10 cellular contexts compared by ENCODE assay signal in the genomic region with DNA sequence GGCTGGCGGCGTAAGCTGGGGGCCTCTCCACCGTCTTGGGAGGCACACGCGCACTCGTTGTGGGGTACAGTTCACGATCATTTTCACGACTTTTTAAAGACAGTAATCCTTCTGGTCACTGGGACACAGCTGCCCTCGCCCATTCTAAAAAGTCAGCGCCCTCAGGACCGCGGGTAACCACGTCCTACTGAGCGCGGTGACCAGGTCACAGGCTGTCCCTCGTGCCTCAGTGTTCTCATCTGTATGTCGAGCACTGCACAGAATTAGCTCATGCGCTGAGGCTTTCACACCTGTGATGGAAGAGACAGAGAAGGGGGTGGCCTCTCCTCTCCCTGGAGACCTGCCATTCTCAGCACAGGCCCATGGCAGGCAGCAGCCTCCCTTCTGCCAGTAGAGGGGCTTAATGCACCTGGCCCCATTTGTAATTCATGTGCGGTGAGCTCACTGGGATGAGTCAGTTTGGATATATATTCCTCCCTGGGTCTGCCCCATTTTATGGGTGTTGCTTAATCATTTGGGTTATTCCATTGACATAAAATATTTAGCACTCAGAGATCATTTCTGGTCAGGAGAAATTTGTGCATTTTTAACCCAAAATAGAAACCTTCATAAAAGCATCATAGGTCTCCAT. TPM values are rescaled to one million over a fixed set of nuclear protein-coding genes. Genes with fewer than 3 reads are reported as not detected.
DNase-seq lines count a peak whose midpoint lies in the region; ATAC-seq and TF ChIP-seq lines count a peak whose summit lies in the region.
"Not testable (repeated sequence)": the region's sequence is repeated elsewhere in the genome, so short reads cannot be mapped to it uniquely, and the experiment has no call there.
"Had no signal": no experiment of that assay in that cellular context is flagged by ENCODE, and none has a peak within 500 bp of the region (broad histone marks: within the 10 kb centered on the region; RNA-seq: fewer than 3 reads in every experiment).

No MANE protein-coding gene starts in this region.

- not testable (repeated sequence) for H3K36me3 ChIP-seq in Loucy (ENCODE audit: insufficient read depth, low read length); RWPE2 (ENCODE audit: low read depth); colonic mucosa; neutrophil

- H3K9ac ChIP-seq in Loucy (ENCODE audit: low read depth, low read length, poor library complexity, severe bottlenecking) (peak overlapping the region; percentile 82), colonic mucosa (ENCODE audit: low read depth in 2 of 2, low read length in 2 of 2) (peak overlapping the region; percentile 40 to 66)

- not testable (repeated sequence) for ATAC-seq in RWPE2 (ENCODE audit: low read depth); activated T-cell treated with anti-CD3 and anti-CD28 coated beads, Interleukin-2, amount 50 U/mL, for 4 hours

- H3K27ac ChIP-seq in RWPE2 (ENCODE audit: poor library complexity, severe bottlenecking) (peak overlapping the region; percentile 83), neutrophil (peak overlapping the region; percentile 80), temporal lobe (ENCODE audit: low read depth, low read length) (peak overlapping the region; percentile 89)
- not testable (repeated sequence) for H3K27ac ChIP-seq in colonic mucosa

- not testable (repeated sequence) for TF ChIP-seq CTCF in Loucy (conservative IDR thresholded peaks at IDR 0.05; ENCODE audit: low read length); RWPE2 (IDR thresholded peaks at IDR 0.05; ENCODE audit: poor library complexity, severe bottlenecking); colonic mucosa (IDR thresholded peaks at IDR 0.05); neutrophil (IDR thresholded peaks at IDR 0.05)

- not testable (repeated sequence) for H3K9me3 Mint-ChIP-seq in activated T-cell treated with anti-CD3 and anti-CD28 coated beads, Interleukin-2, amount 50 U/mL, for 4 hours

- H3K4me3 ChIP-seq in Loucy (ENCODE audit: low read length, poor library complexity, severe bottlenecking) = peak overlapping the region; percentile 91
- peak overlapping the region; percentile 77 for H3K4me3 ChIP-seq in RWPE2 (ENCODE audit: severe bottlenecking)
- H3K4me3 ChIP-seq in colonic mucosa = peak overlapping the region; percentile 43
- H3K4me3 ChIP-seq in iPS-11a (ENCODE audit: low read depth, low read length) = peak overlapping the region; percentile 58
- H3K4me3 ChIP-seq in neutrophil (ENCODE audit: low read depth in 1 of 2, low read length in 1 of 2) = peak overlapping the region; percentile 60 to 71

- not testable (repeated sequence) for H3K9me3 ChIP-seq in Loucy (ENCODE audit: insufficient read depth, low read depth, low read length); RWPE2 (ENCODE audit: severe bottlenecking); colonic mucosa; neutrophil

- not testable (repeated sequence) for H4K20me1 ChIP-seq in Loucy (ENCODE audit: insufficient read depth, low read length, poor library complexity, severe bottlenecking)

- H3K9me2 ChIP-seq in Loucy (replicated peaks; ENCODE audit: low read depth, low read length) = not testable (repeated sequence)

- DNase-seq in DMS 273 (lab: John Stamatoyannopoulos, UW; ENCODE audit: unreplicated experiment) = peak; percentile 62
- not testable (repeated sequence) for DNase-seq in RWPE2 (ENCODE audit: low spot score); colonic mucosa
- DNase-seq in activated T-cell treated with anti-CD3 and anti-CD28 coated beads, Interleukin-2, amount 50 U/mL, for 4 hours = peak; percentile 26

- H3K27me3 Mint-ChIP-seq in activated T-cell treated with anti-CD3 and anti-CD28 coated beads, Interleukin-2, amount 50 U/mL, for 4 hours (ENCODE audit: low read depth) = not testable (repeated sequence)

- H3K79me2 ChIP-seq in Loucy (ENCODE audit: insufficient read depth, low read length) = not testable (repeated sequence)

- H3K4me1 Mint-ChIP-seq in activated T-cell treated with anti-CD3 and anti-CD28 coated beads, Interleukin-2, amount 50 U/mL, for 4 hours (ENCODE audit: low read depth) = peaks cover 16% of the 10 kb centered on the region

- not testable (repeated sequence) for H3F3A ChIP-seq in Loucy (ENCODE audit: low read depth)

- H3K4me3 Mint-ChIP-seq in activated T-cell treated with anti-CD3 and anti-CD28 coated beads, Interleukin-2, amount 50 U/mL, for 4 hours = peak overlapping the region; percentile 94

- peak overlapping the region; percentile 94 for H2AFZ ChIP-seq in Loucy (ENCODE audit: low read length)

- not testable (repeated sequence) for H3K36me3 Mint-ChIP-seq in activated T-cell treated with anti-CD3 and anti-CD28 coated beads, Interleukin-2, amount 50 U/mL, for 4 hours (ENCODE audit: insufficient read depth)

- not testable (repeated sequence) for H3K4me1 ChIP-seq in Loucy (ENCODE audit: insufficient read depth, low read length, poor library complexity, severe bottlenecking); RWPE2 (ENCODE audit: insufficient read depth, poor library complexity, severe bottlenecking); colonic mucosa
- H3K4me1 ChIP-seq in neutrophil (ENCODE audit: control insufficient read depth in 1 of 2, insufficient read depth in 1 of 2, low read depth in 1 of 2, low read length in 1 of 2) = peaks cover 3 to 11% of the 10 kb centered on the region in 2 experiments

- not testable (repeated sequence) for H3K27me3 ChIP-seq in Loucy (ENCODE audit: insufficient read depth, low read length, poor library complexity, severe bottlenecking); RWPE2 (ENCODE audit: insufficient read depth, poor library complexity, severe bottlenecking); colonic mucosa; neutrophil

- intact Hi-C loops in colonic mucosa (cut with DNase I) = not testable (repeated sequence)

- H3K4me2 ChIP-seq in Loucy (ENCODE audit: low read depth, low read length, poor library complexity, severe bottlenecking) = peak overlapping the region; percentile 72

RNA-seq across cellular contexts. Expression of a gene that starts 45.1 kb away (rescaled TPM):
- not detected for total RNA-seq in activated T-cell treated with anti-CD3 and anti-CD28 coated beads, Interleukin-2, amount 50 U/mL, for 4 hours
- total RNA-seq in colonic mucosa (not detected), temporal lobe (not detected)
- total RNA-seq: mesenteric fat pad, Right ventricle myocardium inferior had no signal
